Comparison of ENCODE assay signal across 8 cellular contexts in genomic region chr10:73865459-73866442, GRCh38. TPM values are rescaled to one million over a fixed set of nuclear protein-coding genes. Genes with fewer than 3 reads are reported as not detected.
DNase-seq lines count a peak whose midpoint lies in the region; ATAC-seq and TF ChIP-seq lines count a peak whose summit lies in the region.

No MANE protein-coding gene starts in this region.

- H3K9ac ChIP-seq in KMS-11 = no peak overlapping the region

- peaks cover 94% of the 10 kb centered on the region for H3K79me2 ChIP-seq in KMS-11 (ENCODE audit: insufficient read depth, low read depth)

- H3K4me3 ChIP-seq in KMS-11 (IDR thresholded peaks at IDR 0.05; ENCODE audit: insufficient read depth, low read depth, low read length) (no peak overlapping the region), H7 (ENCODE audit: insufficient read depth, low read depth, low read length) (no peak overlapping the region)

- H3K36me3 ChIP-seq in KMS-11 (ENCODE audit: insufficient read depth) = no peaks in the 10 kb centered on the region; the same call in 1 of the 2 replicates
- H3K36me3 ChIP-seq in H7 (replicated peaks; ENCODE audit: control insufficient read depth, insufficient read depth, low read length) = peaks cover 12% of the 10 kb centered on the region

- TF ChIP-seq CTCF in KMS-11 (conservative IDR thresholded peaks at IDR 0.05; ENCODE audit: low read depth, low read length) = no peak

- H4K20me1 ChIP-seq in KMS-11 (ENCODE audit: insufficient read depth) = no peaks in the 10 kb centered on the region

- H3K27me3 ChIP-seq in KMS-11 (ENCODE audit: insufficient read depth, low read depth) = no peaks in the 10 kb centered on the region
- H3K27me3 ChIP-seq in H7 (ENCODE audit: control insufficient read depth, insufficient read depth, low read length) = no peaks in the 10 kb centered on the region

- peaks cover 76% of the 10 kb centered on the region for H3K4me1 ChIP-seq in KMS-11 (ENCODE audit: low read depth, poor library complexity, severe bottlenecking)

- H3K4me2 ChIP-seq in KMS-11 = peak overlapping the region; percentile 10; the same call in 1 of the 2 replicates

- peak; percentile 75 for DNase-seq in activated CD8-positive, alpha-beta memory T cell treated with anti-CD3 and anti-CD28 coated beads for 24 hours
- peak; percentile 69 for DNase-seq in left cardiac atrium
- peak in 5 of 49 donors; percentile 20 to 26 (median 22) for DNase-seq in substantia nigra (lab: John Stamatoyannopoulos, UW)
- no peak for DNase-seq in NCI-H1092 treated with DMSO at 0.1 percent for 48 hours (lab: John Stamatoyannopoulos, UW)
- no peak for DNase-seq in H7
- DNase-seq in NCI-H510A treated with DMSO at 0.1 percent for 48 hours (lab: John Stamatoyannopoulos, UW) = no peak

- intact Hi-C loops in left cardiac atrium (cut with DNase I) = no loop called here

- no peak overlapping the region for H2AFZ ChIP-seq in KMS-11 (ENCODE audit: low read depth)

- ATAC-seq in GM21367 (IDR thresholded peaks at IDR 0.05; ENCODE audit: unreplicated experiment) (peak; percentile 76), left cardiac atrium (peak; percentile 29 to 60)

- H3K27ac ChIP-seq in KMS-11 (peak overlapping the region; percentile 29; the same call in 1 of the 2 replicates), substantia nigra (ENCODE audit: low read depth, low read length, poor library complexity, severe bottlenecking) (peak overlapping the region; percentile 42)

RNA-seq across cellular contexts. Expression of gene CAMK2G, which starts 8.6 kb away (rescaled TPM):
- total RNA-seq in left cardiac atrium = 10 to 100 TPM; 12.0 to 12.4 TPM
- total RNA-seq in H7 (2014; rRNA removed; shearing (Covaris generic)) = 26.6 and 35.9 TPM in 2 replicates

RNA-seq across cellular contexts. Expression of gene PLAU, which starts 45.2 kb away (rescaled TPM):
- total RNA-seq in left cardiac atrium = 10 to 100 TPM in 1 of 2 donors, 1 to 10 TPM in 1; 9.2 to 20.1 TPM
- total RNA-seq in H7 (2014; rRNA removed; shearing (Covaris generic)) = 25.4 and 29.5 TPM in 2 replicates

RNA-seq across cellular contexts. Expression of gene NDST2, which starts 54.4 kb away (rescaled TPM):
- total RNA-seq in left cardiac atrium = 10 to 100 TPM; 14.1 to 20.2 TPM
- total RNA-seq in H7 (2014; rRNA removed; shearing (Covaris generic)) = 26.0 and 31.6 TPM in 2 replicates

Comparison
In these comparisons a context has a peak if more than half of its experiments do, and no peak if none do; other contexts are left out.
1. DNase-seq: peak in activated CD8-positive, alpha-beta memory T cell treated with anti-CD3 and anti-CD28 coated beads for 24 hours (single experiment) and left cardiac atrium (single experiment); none in NCI-H1092 treated with DMSO at 0.1 percent for 48 hours (single experiment), H7 (single experiment) and NCI-H510A treated with DMSO at 0.1 percent for 48 hours (single experiment).